Comparison of ENCODE assay signal across 14 cellular contexts in the genomic region with DNA sequence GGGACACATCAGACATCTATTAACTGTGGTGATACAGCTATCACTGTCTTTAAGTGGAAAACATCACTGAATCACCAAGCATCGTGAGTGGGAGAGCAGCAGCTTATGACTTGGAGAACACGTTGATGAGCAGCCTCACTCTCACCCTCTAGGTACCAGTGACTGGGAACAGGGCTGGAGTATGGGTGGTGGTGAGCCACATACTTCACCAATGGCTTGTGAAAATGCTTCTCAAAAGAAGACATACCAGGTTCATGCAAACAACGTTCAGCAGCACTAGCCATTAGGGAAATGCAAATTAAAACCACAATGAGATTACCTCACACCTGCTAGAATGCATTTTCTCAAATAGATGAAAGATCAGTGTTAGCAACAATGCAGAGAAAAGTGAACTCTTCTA. TPM values are rescaled to one million over a fixed set of nuclear protein-coding genes. Genes with fewer than 3 reads are reported as not detected.
DNase-seq lines count a peak whose midpoint lies in the region; ATAC-seq and TF ChIP-seq lines count a peak whose summit lies in the region.
"Had no signal": no experiment of that assay in that cellular context is flagged by ENCODE, and none has a peak within 500 bp of the region (broad histone marks: within the 10 kb centered on the region; RNA-seq: fewer than 3 reads in every experiment).

No MANE protein-coding gene starts in this region.

- no peaks in the 10 kb centered on the region for H3K9me3 ChIP-seq in uterus
- H3K9me3 ChIP-seq in breast epithelium, result no peaks in the 10 kb centered on the region
- H3K9me3 ChIP-seq in mucosa of descending colon, result no peaks in the 10 kb centered on the region
- H3K9me3 ChIP-seq: thoracic aorta had no signal

- H3K4me1 ChIP-seq in uterus (peaks cover 0 to 3% of the 10 kb centered on the region in 2 donors), breast epithelium (no peaks in the 10 kb centered on the region), mucosa of descending colon (ENCODE audit: low read depth) (peaks cover 12% of the 10 kb centered on the region)

- intact Hi-C loops in uterus (cut with DNase I; ENCODE audit: low total_unique reads) (no loop called here), breast epithelium (cut with DNase I; ENCODE audit: low total_unique reads) (no loop called here), mucosa of descending colon (cut with DNase I, micrococcal nuclease) (no loop called here)

- DNase-seq in uterus (no peak), breast epithelium (ENCODE audit: low spot score in 2 of 2) (no peak), MV-4-11 (lab: John Stamatoyannopoulos, UW) (no peak), mucosa of descending colon (no peak)
- DNase-seq: Calu3, hippocampal formation, NCI-H2081 had no signal

- no peak overlapping the region for H3K4me3 ChIP-seq in uterus
- H3K4me3 ChIP-seq in breast epithelium, result no peak overlapping the region
- H3K4me3 ChIP-seq in mucosa of descending colon, result no peak overlapping the region
- H3K4me3 ChIP-seq: SK-N-MC, thoracic aorta had no signal

- TF ChIP-seq POLR2A in uterus (IDR thresholded peaks at IDR 0.05) (no peak), breast epithelium (IDR thresholded peaks at IDR 0.05) (no peak)

- no peaks in the 10 kb centered on the region for H3K36me3 ChIP-seq in uterus
- peaks cover 12% of the 10 kb centered on the region for H3K36me3 ChIP-seq in breast epithelium
- H3K36me3 ChIP-seq in mucosa of descending colon (ENCODE audit: low read depth), result no peaks in the 10 kb centered on the region

- peak; percentile 66 for ATAC-seq in GM18517 (IDR thresholded peaks at IDR 0.05; ENCODE audit: unreplicated experiment)
- peak; percentile 71 for ATAC-seq in GM21367 (IDR thresholded peaks at IDR 0.05; ENCODE audit: unreplicated experiment)
- peak; percentile 46 for ATAC-seq in HG03064 (IDR thresholded peaks at IDR 0.05; ENCODE audit: low read depth, unreplicated experiment)
- ATAC-seq in mucosa of descending colon, result no peak
- ATAC-seq: HCT116 had no signal

- H3K27me3 ChIP-seq in uterus (no peaks in the 10 kb centered on the region), breast epithelium (no peaks in the 10 kb centered on the region)

- H3K27ac ChIP-seq in uterus (no peak overlapping the region), breast epithelium (no peak overlapping the region)
- H3K27ac ChIP-seq: SK-N-MC, thoracic aorta had no signal

- TF ChIP-seq CTCF in uterus (IDR thresholded peaks at IDR 0.05), result no peak
- no peak for TF ChIP-seq CTCF in breast epithelium (IDR thresholded peaks at IDR 0.05)
- TF ChIP-seq CTCF in mucosa of descending colon (IDR thresholded peaks at IDR 0.05), result no peak

TF ChIP-seq in PFSK-1, 5 proteins besides CTCF, POLR2A, EP300 and RAD21:
- TF ChIP-seq FOXP2 (optimal IDR thresholded peaks at IDR 0.05; ENCODE audit: borderline replicate concordance, extremely low read depth, extremely low read length, insufficient read depth) (no peak), POLR2AphosphoS5 (IDR thresholded peaks at IDR 0.05; ENCODE audit: low read depth, low read length) (0 out of 2 replicates have a peak, but pooled peaks have one; percentile 16)

RNA-seq across cellular contexts. Expression of a gene that starts 25.3 kb away (rescaled TPM):
- polyA plus RNA-seq in PFSK-1 (2012; ENCODE audit: insufficient read length, low read depth), result 113 TPM
- total RNA-seq in uterus, result 100 to 1,000 TPM in 2 of 4 donors, 10 to 100 TPM in 2; 71.2 to 207 (median 110) TPM
- 100 to 1,000 TPM in 2 of 3 donors, 10 to 100 TPM in 1; 96.7 to 127 (median 122) TPM for total RNA-seq in breast epithelium
- total RNA-seq in mucosa of descending colon, result 100 to 1,000 TPM in 2 of 3 donors, 10 to 100 TPM in 1; 70.3 to 117 (median 105) TPM

RNA-seq across cellular contexts. Expression of a gene that starts 25.5 kb away (rescaled TPM):
- polyA plus RNA-seq in PFSK-1 (2012; ENCODE audit: insufficient read length, low read depth), result 10.4 TPM
- 10 to 100 TPM in 1 of 4 donors, 1 to 10 TPM in 3; 3.3 to 18.5 (median 5.8) TPM for total RNA-seq in uterus
- total RNA-seq in breast epithelium, result 10 to 100 TPM in 2 of 3 donors, 1 to 10 TPM in 1; 7.8 to 26.2 (median 18.7) TPM
- 10 to 100 TPM; 10.9 to 25.9 (median 22.3) TPM for total RNA-seq in mucosa of descending colon
